Comparison of ENCODE assay signal across 11 cellular contexts in genomic region chr5:123285122-123286011, GRCh38.
DNase-seq lines count a peak whose midpoint lies in the region; FAIRE-seq and TF ChIP-seq lines count a peak whose summit lies in the region.
"Had no signal": no experiment of that assay in that cellular context is flagged by ENCODE, and none has a peak within 500 bp of the region (broad histone marks: within the 10 kb centered on the region; RNA-seq: fewer than 3 reads in every experiment).

No MANE protein-coding gene starts in this region.

- H4K91ac ChIP-seq in neuronal stem cell (ENCODE audit: low read depth, low read length, poor library complexity), result no peak overlapping the region

- H2BK120ac ChIP-seq in neuronal stem cell (ENCODE audit: low read depth, low read length), result no peak overlapping the region

- no peak overlapping the region for H3K4ac ChIP-seq in neuronal stem cell (ENCODE audit: low read length)

- intact Hi-C loops in head of caudate nucleus (cut with DNase I), result no loop called here

- H3K4me1 Mint-ChIP-seq in activated naive CD8-positive, alpha-beta T cell treated with anti-CD3 and anti-CD28 coated beads for 36 hours, result peaks cover 6% of the 10 kb centered on the region

- TF ChIP-seq CTCF in BE2C (IDR thresholded peaks at IDR 0.05; ENCODE audit: low read depth, low read length), result no peak

- no peaks in the 10 kb centered on the region for H3K9me3 Mint-ChIP-seq in activated naive CD8-positive, alpha-beta T cell treated with anti-CD3 and anti-CD28 coated beads for 36 hours

- no peaks in the 10 kb centered on the region for H3K36me3 Mint-ChIP-seq in activated naive CD8-positive, alpha-beta T cell treated with anti-CD3 and anti-CD28 coated beads for 36 hours

- no peak overlapping the region; the same call in 1 of the 2 replicates for H3K27ac ChIP-seq in SJSA1
- no peak overlapping the region for H3K27ac ChIP-seq in neuronal stem cell (replicated peaks; ENCODE audit: low read length)

- peak overlapping the region; percentile 15 for H3K18ac ChIP-seq in neuronal stem cell (ENCODE audit: low read length)

- H3K9me3 ChIP-seq in BE2C (no peaks in the 10 kb centered on the region), SJSA1 (replicated peaks) (no peaks in the 10 kb centered on the region), neuronal stem cell (replicated peaks in 1 of 2; ENCODE audit: control insufficient read depth in 2 of 2, insufficient read depth in 1 of 2, low read depth in 1 of 2, low read length in 2 of 2) (no peaks in the 10 kb centered on the region)

- peak overlapping the region; percentile 86 for H2AFZ ChIP-seq in neuronal stem cell (ENCODE audit: low read length)

- no peaks in the 10 kb centered on the region for H3K79me1 ChIP-seq in neuronal stem cell (ENCODE audit: low read depth, low read length)

- no peak overlapping the region for H2BK12ac ChIP-seq in neuronal stem cell (ENCODE audit: low read length)

- peaks cover 60% of the 10 kb centered on the region for H3K27me3 ChIP-seq in BE2C
- peaks cover 4% of the 10 kb centered on the region; the same call in 1 of the 2 replicates for H3K27me3 ChIP-seq in SJSA1 (replicated peaks)
- peaks cover 0 to 51% (median 0%) of the 10 kb centered on the region in 3 experiments for H3K27me3 ChIP-seq in neuronal stem cell (ENCODE audit: control insufficient read depth in 3 of 3, insufficient read depth in 3 of 3, low read depth in 1 of 3, low read length in 3 of 3)

- H2BK5ac ChIP-seq in neuronal stem cell (ENCODE audit: low read length), result no peak overlapping the region

- peak overlapping the region; percentile 61 for H3K4me2 ChIP-seq in neuronal stem cell (ENCODE audit: insufficient read depth, low read length, poor library complexity, severe bottlenecking)

- peak overlapping the region; percentile 61 for H3K9ac ChIP-seq in neuronal stem cell (ENCODE audit: low read depth, low read length, poor library complexity)

- no peak overlapping the region for H2BK15ac ChIP-seq in neuronal stem cell (ENCODE audit: low read length)

- H3K4me1 ChIP-seq in BE2C (no peaks in the 10 kb centered on the region), SJSA1 (replicated peaks) (peaks cover 24% of the 10 kb centered on the region), neuronal stem cell (ENCODE audit: control insufficient read depth in 2 of 2, insufficient read depth in 1 of 2, low read depth in 1 of 2, low read length in 2 of 2) (peaks cover 5 to 6% of the 10 kb centered on the region in 2 donors)

- no peak overlapping the region for H3K23ac ChIP-seq in neuronal stem cell (ENCODE audit: low read depth, low read length, poor library complexity)

- peaks cover 45% of the 10 kb centered on the region for H3K27me3 Mint-ChIP-seq in activated naive CD8-positive, alpha-beta T cell treated with anti-CD3 and anti-CD28 coated beads for 36 hours

- H3K27ac Mint-ChIP-seq in activated naive CD8-positive, alpha-beta T cell treated with anti-CD3 and anti-CD28 coated beads for 36 hours, result no peak overlapping the region
- H3K27ac Mint-ChIP-seq: T-helper 17 cell had no signal

- H3K4me3 ChIP-seq in BE2C (ENCODE audit: low read depth, low read length) (peak overlapping the region; percentile 28), SJSA1 (no peak overlapping the region), neuronal stem cell (ENCODE audit: low read length in 2 of 2) (peak overlapping the region; percentile 25 to 73)

- H3K36me3 ChIP-seq in BE2C, result no peaks in the 10 kb centered on the region
- no peaks in the 10 kb centered on the region for H3K36me3 ChIP-seq in SJSA1
- H3K36me3 ChIP-seq in neuronal stem cell (replicated peaks in 1 of 2; ENCODE audit: control insufficient read depth in 2 of 2, insufficient read depth in 2 of 2, low read length in 2 of 2), result no peaks in the 10 kb centered on the region

- H3K14ac ChIP-seq in neuronal stem cell (ENCODE audit: low read length), result no peak overlapping the region

- FAIRE-seq in RCC 7860 (lab: Jason Lieb, UNC), result no peak

- no peak overlapping the region for H4K8ac ChIP-seq in neuronal stem cell (ENCODE audit: low read depth, low read length)

- no peak overlapping the region for H3K4me3 Mint-ChIP-seq in activated naive CD8-positive, alpha-beta T cell treated with anti-CD3 and anti-CD28 coated beads for 36 hours
- H3K4me3 Mint-ChIP-seq: T-helper 17 cell had no signal

- DNase-seq in BE2C (peak; percentile 24), SJSA1 (ENCODE audit: low read depth in 1 of 2, low spot score in 2 of 2) (peak; percentile 60 to 70), head of caudate nucleus (peak in 30 of 42 donors; percentile 2 to 62 (median 22)), neuronal stem cell (ENCODE audit: low spot score) (peak; percentile 33), NCI-H1930 (lab: John Stamatoyannopoulos, UW) (no peak), HT-29 (ENCODE audit: low spot score) (no peak), RCC 7860 (ENCODE audit: low spot score) (no peak)
- no peak for DNase-seq in activated naive CD8-positive, alpha-beta T cell treated with anti-CD3 and anti-CD28 coated beads for 36 hours
- DNase-seq: activated effector memory CD4-positive, alpha-beta T cell treated with Interleukin-2 at 50 U/mL for 16 hours; NCI-H146; T-helper 17 cell had no signal

- WGBS in neuronal stem cell (ENCODE audit: extremely low coverage in 2 of 2, insufficient read length in 2 of 2, insufficient replicate concordance in 1 of 2), 2 donors, result no CpG with 5 or more reads among the region's 32 CpGs

- H2AK5ac ChIP-seq in neuronal stem cell (ENCODE audit: low read depth, low read length), result no peak overlapping the region

Comparison
In these comparisons a context has a peak if more than half of its experiments do, and no peak if none do; other contexts are left out.
1. DNase-seq: peak in BE2C (single experiment), SJSA1 (2 of 2), head of caudate nucleus (30 of 42) and neuronal stem cell (single experiment); none in NCI-H1930 (0 of 2), activated naive CD8-positive, alpha-beta T cell treated with anti-CD3 and anti-CD28 coated beads for 36 hours (single experiment), HT-29 (single experiment) and RCC 7860 (single experiment).